Comparison of ENCODE assay signal across 10 cellular contexts in the genomic region with DNA sequence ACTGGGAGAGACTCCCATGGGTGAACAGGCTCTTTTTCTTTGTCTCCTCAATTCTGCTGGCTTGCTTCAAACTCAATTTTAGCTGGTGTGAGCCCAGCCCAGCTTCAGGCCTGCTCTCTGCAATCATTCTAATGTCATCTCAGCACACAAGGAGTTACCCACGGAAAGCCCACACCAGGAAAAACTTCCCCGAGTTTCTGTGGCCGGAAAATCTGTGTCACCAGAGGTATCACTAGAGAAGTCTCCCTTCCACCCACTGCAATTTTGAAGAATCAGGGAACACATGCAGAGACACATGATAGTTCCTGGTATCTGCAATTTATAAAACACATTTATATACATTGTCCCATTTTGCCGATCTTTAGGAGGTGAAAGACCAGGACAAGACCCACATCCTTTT. TPM values are rescaled to one million over a fixed set of nuclear protein-coding genes. Genes with fewer than 3 reads are reported as not detected.
DNase-seq lines count a peak whose midpoint lies in the region; ATAC-seq and TF ChIP-seq lines count a peak whose summit lies in the region.
"Had no signal": no experiment of that assay in that cellular context is flagged by ENCODE, and none has a peak within 500 bp of the region (broad histone marks: within the 10 kb centered on the region; RNA-seq: fewer than 3 reads in every experiment).

No MANE protein-coding gene starts in this region.

- peak in 1 of 10 experiments; percentile 11 for DNase-seq in CD4-positive, alpha-beta T cell
- peak; percentile 50 for DNase-seq in activated CD4-positive, alpha-beta T cell treated with anti-CD3 and anti-CD28 coated beads, Interleukin-2, amount 50 U/mL, for 1 hour
- peak; percentile 31 for DNase-seq in effector CD4-positive, alpha-beta T cell
- DNase-seq in stimulated activated CD4-positive, alpha-beta T cell treated with anti-CD3 and anti-CD28 coated beads, Interleukin-2, amount 100 ng/mL, for 24 hours: peak; percentile 73 to 76
- no peak for DNase-seq in retina
- DNase-seq: GOT3 had no signal

- peaks cover 65% of the 10 kb centered on the region for H3K4me1 Mint-ChIP-seq in CD4-positive, alpha-beta T cell (ENCODE audit: low read depth)

- ATAC-seq in CD4-positive, alpha-beta T cell (ENCODE audit: poor library complexity): no peak
- ATAC-seq in HG02840 (IDR thresholded peaks at IDR 0.05; ENCODE audit: low FRiP score, unreplicated experiment): no peak
- ATAC-seq in HG03280 (IDR thresholded peaks at IDR 0.05; ENCODE audit: unreplicated experiment): no peak
- no peak for ATAC-seq in GM21526 (IDR thresholded peaks at IDR 0.05; ENCODE audit: low FRiP score, unreplicated experiment)

- TF ChIP-seq CTCF in CD4-positive, alpha-beta T cell (IDR thresholded peaks at IDR 0.05): no peak

- intact Hi-C loops in CD4-positive, alpha-beta T cell (cut with DNase I, micrococcal nuclease): loop anchor here (1.0 to 10.0 kb wide), 5 partner anchors 9 to 770 kb away; a partner anchor contains a TSS

- peak overlapping the region; percentile 28 for H3K4me3 Mint-ChIP-seq in CD4-positive, alpha-beta T cell

- H3K27me3 ChIP-seq in CD4-positive, alpha-beta T cell (ENCODE audit: control insufficient read depth, insufficient read depth, low read length): no peaks in the 10 kb centered on the region
- H3K27me3 ChIP-seq: neutrophil had no signal

- no peaks in the 10 kb centered on the region for H3K9me3 Mint-ChIP-seq in CD4-positive, alpha-beta T cell

- peak overlapping the region; percentile 75 for H3K27ac ChIP-seq in CD4-positive, alpha-beta T cell (ENCODE audit: low read depth, low read length)
- H3K27ac ChIP-seq: neutrophil had no signal

- CTCF ChIA-PET in CD4-positive, alpha-beta T cell (lab: Charles Lee): interaction anchor here (2.2 to 2.5 kb wide), 2 partner anchors 15 to 83 kb away, joined by 8 to 14 read pairs; a partner anchor contains a TSS

- POLR2A ChIA-PET in CD4-positive, alpha-beta T cell (lab: Charles Lee): interaction anchor here (1.1 to 8.6 kb wide), 13 partner anchors 12 to 1309 kb away, joined by 3 to 197 read pairs (median 6); a partner anchor contains a TSS

- H3K9me3 ChIP-seq in CD4-positive, alpha-beta T cell (ENCODE audit: control insufficient read depth, low read length): no peaks in the 10 kb centered on the region
- H3K9me3 ChIP-seq: neutrophil had no signal

- H3K27ac Mint-ChIP-seq in CD4-positive, alpha-beta T cell: peak overlapping the region; percentile 94

- no peaks in the 10 kb centered on the region for H3K27me3 Mint-ChIP-seq in CD4-positive, alpha-beta T cell

- no peaks in the 10 kb centered on the region for H3K36me3 Mint-ChIP-seq in CD4-positive, alpha-beta T cell (ENCODE audit: low read depth)

RNA-seq across cellular contexts. Expression of a gene that starts 13.5 kb away (rescaled TPM):
- total RNA-seq in CD4-positive, alpha-beta T cell: 100 to 1,000 TPM; 185 to 192 TPM
